Comparison of ENCODE assay signal across 19 cellular contexts in the genomic region with DNA sequence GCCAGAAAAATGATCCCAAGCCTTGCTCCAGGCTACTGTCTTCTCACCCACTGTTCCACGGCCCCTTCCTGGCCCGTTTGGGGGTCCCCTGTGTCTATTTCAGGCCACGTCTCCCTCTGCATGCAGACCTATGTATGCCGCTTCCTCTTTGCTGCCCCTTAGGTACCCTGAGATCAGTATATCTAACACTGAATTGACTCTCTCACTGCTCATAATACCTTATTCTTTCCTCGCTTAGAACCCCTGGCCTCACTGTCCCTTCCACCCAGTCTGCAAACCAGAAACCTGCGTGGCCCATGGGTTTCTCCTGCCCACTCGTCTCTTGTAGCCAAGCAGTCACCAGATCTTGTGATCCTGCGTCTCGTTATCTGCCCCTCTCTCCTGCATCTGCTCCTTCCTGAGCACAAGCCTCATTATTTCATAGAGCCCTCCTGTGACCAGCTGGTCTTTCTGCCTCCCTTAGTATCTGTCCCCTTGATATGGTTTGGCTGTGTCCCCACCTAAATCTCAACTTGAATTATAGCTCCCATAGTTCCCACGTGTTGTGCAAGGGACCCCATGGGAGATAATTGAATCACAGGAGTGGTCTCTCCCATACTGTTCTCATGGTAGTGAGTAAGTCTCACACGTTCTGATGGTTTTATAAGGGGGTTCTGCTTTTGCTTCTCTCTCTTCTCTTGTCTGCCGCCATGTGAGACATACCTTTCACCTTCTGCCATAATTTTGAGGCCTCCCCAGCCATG.
DNase-seq lines count a peak whose midpoint lies in the region; ATAC-seq and TF ChIP-seq lines count a peak whose summit lies in the region.
"Had no signal": no experiment of that assay in that cellular context is flagged by ENCODE, and none has a peak within 500 bp of the region (broad histone marks: within the 10 kb centered on the region; RNA-seq: fewer than 3 reads in every experiment).

No MANE protein-coding gene starts in this region.

- H3K27ac Mint-ChIP-seq in activated CD8-positive, alpha-beta T cell treated with anti-CD3 and anti-CD28 coated beads for 36 hours: no peak overlapping the region
- H3K27ac Mint-ChIP-seq: H9 had no signal

- no peak for TF ChIP-seq CTCF in activated CD8-positive, alpha-beta T cell treated with anti-CD3 and anti-CD28 coated beads for 36 hours (IDR thresholded peaks at IDR 0.05)

- no peaks in the 10 kb centered on the region for H3K4me1 Mint-ChIP-seq in activated CD8-positive, alpha-beta T cell treated with anti-CD3 and anti-CD28 coated beads for 36 hours (ENCODE audit: low read depth)

- DNase-seq in NCI-H2107 treated with DMSO at 0.1 percent for 48 hours (lab: John Stamatoyannopoulos, UW; ENCODE audit: unreplicated experiment): peak; percentile 74
- DNase-seq in NCI-H2107 (lab: John Stamatoyannopoulos, UW): no peak
- peak; percentile 40 for DNase-seq in NCI-H748 treated with DMSO at 0.1 percent for 48 hours (lab: John Stamatoyannopoulos, UW)
- DNase-seq in D341Med (ENCODE audit: low spot score): no peak
- no peak for DNase-seq in activated CD8-positive, alpha-beta T cell treated with anti-CD3 and anti-CD28 coated beads for 36 hours
- DNase-seq: activated CD4-positive, alpha-beta T cell treated with anti-CD3 and anti-CD28 coated beads for 48 hours; activated naive CD4-positive, alpha-beta T cell treated with Interleukin-2 at 50 U/mL for 16 hours; colonic mucosa; H9; left colon; Right ventricle myocardium superior; stimulated activated CD4-positive, alpha-beta T cell treated with anti-CD3 and anti-CD28 coated beads, Interleukin-1b, Interleukin-23, amount 100 ng/mL, for 48 hours had no signal

- intact Hi-C loops in activated CD8-positive, alpha-beta T cell treated with anti-CD3 and anti-CD28 coated beads for 36 hours (cut with micrococcal nuclease): no loop called here

- peak overlapping the region; percentile 47 for H3K27ac ChIP-seq in cingulate gyrus (ENCODE audit: low read depth, low read length)
- H3K27ac ChIP-seq: ascending aorta; BLaER1 treated with 17β-estradiol and CSF1 and Interleukin-3, amounts not matched to agents 10 nM and 100 nM; colonic mucosa; neutrophil; right atrium auricular region had no signal

- H3K4me3 Mint-ChIP-seq in activated CD8-positive, alpha-beta T cell treated with anti-CD3 and anti-CD28 coated beads for 36 hours: no peak overlapping the region
- H3K4me3 Mint-ChIP-seq: H9 had no signal

- ATAC-seq in HG03108 (IDR thresholded peaks at IDR 0.05; ENCODE audit: unreplicated experiment) (no peak), HG02571 (IDR thresholded peaks at IDR 0.05; ENCODE audit: unreplicated experiment) (no peak)
- ATAC-seq in activated CD8-positive, alpha-beta T cell treated with anti-CD3 and anti-CD28 coated beads for 36 hours: no peak
- ATAC-seq: left colon had no signal

- H3K9me3 Mint-ChIP-seq in activated CD8-positive, alpha-beta T cell treated with anti-CD3 and anti-CD28 coated beads for 36 hours: no peaks in the 10 kb centered on the region
- H3K9me3 Mint-ChIP-seq: H9 had no signal

- POLR2A ChIA-PET in activated CD8-positive, alpha-beta T cell treated with anti-CD3 and anti-CD28 coated beads for 36 hours (lab: Charles Lee): no interaction called here

- no peaks in the 10 kb centered on the region for H3K27me3 Mint-ChIP-seq in activated CD8-positive, alpha-beta T cell treated with anti-CD3 and anti-CD28 coated beads for 36 hours

- CTCF ChIA-PET in activated CD8-positive, alpha-beta T cell treated with anti-CD3 and anti-CD28 coated beads for 36 hours (lab: Charles Lee): interaction anchor here (0.9 kb wide), 1 partner anchor 17 kb away, joined by 3 read pairs; no protein-coding TSS in a partner anchor

- H3K36me3 Mint-ChIP-seq in activated CD8-positive, alpha-beta T cell treated with anti-CD3 and anti-CD28 coated beads for 36 hours (ENCODE audit: low read depth): no peaks in the 10 kb centered on the region

Comparison
In these comparisons a context has a peak if more than half of its experiments do, and no peak if none do; other contexts are left out.
1. DNase-seq: peak in NCI-H2107 treated with DMSO at 0.1 percent for 48 hours (single experiment) and NCI-H748 treated with DMSO at 0.1 percent for 48 hours (single experiment); none in NCI-H2107 (single experiment), D341Med (single experiment) and activated CD8-positive, alpha-beta T cell treated with anti-CD3 and anti-CD28 coated beads for 36 hours (single experiment).